11 cellular contexts compared by ENCODE assay signal in the genomic region with DNA sequence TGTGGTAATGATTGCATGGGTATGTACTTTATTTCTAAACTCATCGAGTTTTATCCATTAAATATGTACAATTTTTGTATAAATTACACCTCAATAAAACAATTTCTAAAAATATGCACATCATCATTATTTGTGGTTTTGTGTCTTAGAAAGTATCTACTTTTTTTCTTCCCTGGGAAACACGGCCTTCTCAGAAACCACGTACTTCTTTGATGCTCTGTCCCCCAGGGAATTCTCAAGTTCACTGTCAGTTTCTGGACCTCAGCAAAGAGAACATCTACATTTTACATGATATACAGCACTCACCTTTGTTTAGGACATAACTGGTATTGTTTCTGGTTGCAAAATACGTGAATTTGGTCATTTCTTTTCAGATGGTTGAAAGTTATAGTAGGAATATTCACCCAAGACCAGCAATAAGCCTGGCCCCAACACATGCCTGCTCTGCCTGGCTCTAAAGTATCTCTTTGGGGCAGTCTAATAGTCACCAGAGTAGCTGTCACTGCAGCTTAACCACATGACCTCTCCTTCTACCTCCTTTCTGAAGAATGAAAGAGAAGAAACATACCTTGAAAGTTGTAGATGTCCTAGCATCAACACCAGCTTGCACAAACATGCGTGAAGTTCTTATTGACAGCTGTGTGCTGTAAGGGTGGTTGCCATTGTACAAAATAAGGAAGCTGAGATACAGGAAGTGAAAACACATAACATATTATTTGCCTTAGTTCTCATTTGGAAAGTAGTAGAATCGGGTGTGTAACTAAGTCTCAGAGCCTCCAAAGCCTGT. TPM values are rescaled to one million over a fixed set of nuclear protein-coding genes. Genes with fewer than 3 reads are reported as not detected.
DNase-seq lines count a peak whose midpoint lies in the region; ATAC-seq and TF ChIP-seq lines count a peak whose summit lies in the region.
"Had no signal": no experiment of that assay in that cellular context is flagged by ENCODE, and none has a peak within 500 bp of the region (broad histone marks: within the 10 kb centered on the region; RNA-seq: fewer than 3 reads in every experiment).

No MANE protein-coding gene starts in this region.

- TF ChIP-seq CTCF in GM06990 (IDR thresholded peaks at IDR 0.05; ENCODE audit: insufficient read depth, low read length, poor library complexity, severe bottlenecking) (no peak), omental fat pad (IDR thresholded peaks at IDR 0.05) (no peak), neural progenitor cell (IDR thresholded peaks at IDR 0.05) (no peak)

- no peak overlapping the region for H2AFZ ChIP-seq in neural progenitor cell (replicated peaks)

- no peaks in the 10 kb centered on the region for H3K27me3 ChIP-seq in GM06990 (replicated peaks; ENCODE audit: control insufficient read depth, insufficient read depth, low read length)
- no peaks in the 10 kb centered on the region for H3K27me3 ChIP-seq in neural progenitor cell

- H3K27ac Mint-ChIP-seq in neural progenitor cell: no peak overlapping the region

- H3K4me3 ChIP-seq in GM06990 (replicated peaks; ENCODE audit: low read depth, low read length) (peak overlapping the region; percentile 32), neural progenitor cell (no peak overlapping the region)
- H3K4me3 ChIP-seq: K562 had no signal

- no peak overlapping the region for H3K4me3 Mint-ChIP-seq in neural progenitor cell

- no peaks in the 10 kb centered on the region for H4K20me1 ChIP-seq in neural progenitor cell (ENCODE audit: low read depth)

- H3K4me1 Mint-ChIP-seq in neural progenitor cell: peaks cover 4% of the 10 kb centered on the region

- ATAC-seq in GM19372 (IDR thresholded peaks at IDR 0.05; ENCODE audit: low read depth, unreplicated experiment) (peak; percentile 82), HG02884 (IDR thresholded peaks at IDR 0.05; ENCODE audit: unreplicated experiment) (peak; percentile 80), omental fat pad (ENCODE audit: low FRiP score) (no peak)
- ATAC-seq: K562 had no signal

- H3K79me2 ChIP-seq in neural progenitor cell (ENCODE audit: low read depth): no peaks in the 10 kb centered on the region

- H3K9me3 Mint-ChIP-seq in neural progenitor cell: peaks cover 12% of the 10 kb centered on the region

- DNase-seq in GM06990 (ENCODE audit: extremely low read depth, insufficient read length): peak; percentile 54
- peak; percentile 42 for DNase-seq in KBM-7
- no peak for DNase-seq in omental fat pad (ENCODE audit: low spot score)
- no peak for DNase-seq in neural progenitor cell (ENCODE audit: low spot score)
- DNase-seq in DMS114 treated with DMSO at 0.1 percent for 48 hours (lab: John Stamatoyannopoulos, UW; ENCODE audit: unreplicated experiment): no peak
- no peak for DNase-seq in activated CD4-positive, alpha-beta T cell treated with anti-CD3 and anti-CD28 coated beads, Interleukin-2, amount 50 U/mL, for 48 hours
- DNase-seq: activated CD4-positive, alpha-beta T cell treated with anti-CD3 and anti-CD28 coated beads, Interleukin-2, amount 50 U/mL, for 1 hour had no signal

- no peaks in the 10 kb centered on the region for H3K36me3 Mint-ChIP-seq in neural progenitor cell

- H3K36me3 ChIP-seq in GM06990 (ENCODE audit: control insufficient read depth, insufficient read depth, low read length) (no peaks in the 10 kb centered on the region), neural progenitor cell (no peaks in the 10 kb centered on the region)

- no peak overlapping the region for H3K4me2 ChIP-seq in neural progenitor cell

- no peaks in the 10 kb centered on the region for H3K4me1 ChIP-seq in neural progenitor cell

- H3K9ac ChIP-seq in neural progenitor cell: no peak overlapping the region

- in situ Hi-C loops in KBM-7 (cut with MboI; ENCODE audit: low pct_unique_long_range_greater_than_20kb, low sequenced_read_pairs): no loop called here

- peaks cover 7% of the 10 kb centered on the region for H3K27me3 Mint-ChIP-seq in neural progenitor cell (ENCODE audit: insufficient read depth, low read depth)

- no peak overlapping the region for H3K27ac ChIP-seq in neural progenitor cell

- H3K9me3 ChIP-seq in neural progenitor cell (ENCODE audit: low read depth): peaks cover 4% of the 10 kb centered on the region

- no peaks in the 10 kb centered on the region for H3F3A ChIP-seq in neural progenitor cell (ENCODE audit: low read depth)

RNA-seq across cellular contexts. Expression of a gene that starts 48.4 kb away (rescaled TPM):
- total RNA-seq in omental fat pad: not detected
- total RNA-seq in neural progenitor cell (ENCODE audit: low replicate concordance): not detected in 2 replicates
- total RNA-seq: K562, RPMI7951 had no signal

Comparison
In these comparisons a context has a peak if more than half of its experiments do, and no peak if none do; other contexts are left out.
1. DNase-seq: peak in GM06990 (single experiment) and KBM-7 (single experiment); none in omental fat pad (single experiment), neural progenitor cell (single experiment), DMS114 treated with DMSO at 0.1 percent for 48 hours (single experiment) and activated CD4-positive, alpha-beta T cell treated with anti-CD3 and anti-CD28 coated beads, Interleukin-2, amount 50 U/mL, for 48 hours (0 of 2).